In genomic region chr10:86671985-86672710, GRCh38 we compare ENCODE assay signal across 12 cellular contexts. TPM values are rescaled to one million over a fixed set of nuclear protein-coding genes. Genes with fewer than 3 reads are reported as not detected.
A peak's percentile ranks its signal among the peaks of the same experiment; 100 is the strongest.
DNase-seq lines count a peak whose midpoint lies in the region; ATAC-seq lines count a peak whose summit lies in the region.
"Had no signal": no experiment of that assay in that cellular context is flagged by ENCODE, and none has a peak within 500 bp of the region (broad histone marks: within the 10 kb centered on the region; RNA-seq: fewer than 3 reads in every experiment).

No MANE protein-coding gene starts in this region.

- H3K27ac Mint-ChIP-seq in activated CD4-positive, alpha-beta T cell treated with anti-CD3 and anti-CD28 coated beads for 36 hours, result no peak overlapping the region
- H3K27ac Mint-ChIP-seq: activated naive CD4-positive, alpha-beta T cell treated with anti-CD3 and anti-CD28 coated beads, Interleukin-2, amount 50 U/mL, for 72 hours had no signal

- H3K27me3 Mint-ChIP-seq in activated CD4-positive, alpha-beta T cell treated with anti-CD3 and anti-CD28 coated beads for 36 hours, result no peaks in the 10 kb centered on the region

- H3K4me3 Mint-ChIP-seq in activated CD4-positive, alpha-beta T cell treated with anti-CD3 and anti-CD28 coated beads for 36 hours, result no peak overlapping the region

- ATAC-seq in Right ventricle myocardium inferior (peak; percentile 57), left cardiac atrium (peak; percentile 15 to 27), esophagus mucosa (no peak)
- ATAC-seq in activated CD4-positive, alpha-beta T cell treated with anti-CD3 and anti-CD28 coated beads for 36 hours, result no peak
- ATAC-seq: activated naive CD4-positive, alpha-beta T cell treated with anti-CD3 and anti-CD28 coated beads, Interleukin-2, amount 50 U/mL, for 72 hours had no signal

- H3K4me1 Mint-ChIP-seq in activated CD4-positive, alpha-beta T cell treated with anti-CD3 and anti-CD28 coated beads for 36 hours, result no peaks in the 10 kb centered on the region

- intact Hi-C loops in Right ventricle myocardium inferior (cut with DNase I), result no loop called here
- intact Hi-C loops in cardiac septum (cut with DNase I), result no loop called here
- intact Hi-C loops in left cardiac atrium (cut with DNase I), result no loop called here
- intact Hi-C loops in posterior vena cava (cut with DNase I), result no loop called here
- intact Hi-C loops in activated CD4-positive, alpha-beta T cell treated with anti-CD3 and anti-CD28 coated beads for 36 hours (cut with DNase I, micrococcal nuclease), result no loop called here

- POLR2A ChIA-PET in activated CD4-positive, alpha-beta T cell treated with anti-CD3 and anti-CD28 coated beads for 36 hours (lab: Charles Lee), result no interaction called here

- H3K36me3 Mint-ChIP-seq in activated CD4-positive, alpha-beta T cell treated with anti-CD3 and anti-CD28 coated beads for 36 hours (ENCODE audit: low read depth), result no peaks in the 10 kb centered on the region
- H3K36me3 Mint-ChIP-seq: activated naive CD4-positive, alpha-beta T cell treated with anti-CD3 and anti-CD28 coated beads, Interleukin-2, amount 50 U/mL, for 72 hours had no signal

- H3K9me3 Mint-ChIP-seq in activated CD4-positive, alpha-beta T cell treated with anti-CD3 and anti-CD28 coated beads for 36 hours (ENCODE audit: low read depth), result no peaks in the 10 kb centered on the region
- H3K9me3 Mint-ChIP-seq: activated naive CD4-positive, alpha-beta T cell treated with anti-CD3 and anti-CD28 coated beads, Interleukin-2, amount 50 U/mL, for 72 hours had no signal

- DNase-seq in Right ventricle myocardium inferior (ENCODE audit: missing footprints), result peak; percentile 85
- no peak for DNase-seq in cardiac septum (ENCODE audit: low spot score)
- DNase-seq in left cardiac atrium, result peak; percentile 71
- DNase-seq in posterior vena cava (ENCODE audit: low spot score), result peak; percentile 89
- no peak for DNase-seq in SKM-1 treated with dmso at 0.1 percent for 144 hours (lab: John Stamatoyannopoulos, UW; ENCODE audit: unreplicated experiment)
- DNase-seq in activated CD4-positive, alpha-beta T cell treated with anti-CD3 and anti-CD28 coated beads for 36 hours, result no peak
- no peak for DNase-seq in putamen (ENCODE audit: low spot score)
- DNase-seq: NCI-H774; stimulated activated CD4-positive, alpha-beta T cell treated with anti-CD3 and anti-CD28 coated beads, Interleukin-4, amount 100 ng/mL, for 24 hours had no signal

- CTCF ChIA-PET in activated CD4-positive, alpha-beta T cell treated with anti-CD3 and anti-CD28 coated beads for 36 hours (lab: Charles Lee), result interaction anchor here (0.6 to 0.9 kb wide), 2 partner anchors 24 to 234 kb away, joined by 3 to 4 read pairs; no protein-coding TSS in a partner anchor

RNA-seq across cellular contexts. Expression of gene LDB3, which starts 3.8 kb away (rescaled TPM):
- total RNA-seq in Right ventricle myocardium inferior, result 1,478 TPM
- total RNA-seq in cardiac septum, result 1,178 TPM
- total RNA-seq in left cardiac atrium, result 100 to 1,000 TPM; 585 to 779 TPM
- total RNA-seq in posterior vena cava, result 10 to 100 TPM; 27.9 to 29.3 TPM
- under 1 TPM; 0.05 to 0.09 TPM for total RNA-seq in activated CD4-positive, alpha-beta T cell treated with anti-CD3 and anti-CD28 coated beads for 36 hours
- total RNA-seq in esophagus mucosa, result 0.56 TPM

RNA-seq across cellular contexts. Expression of gene OPN4, which starts 17.8 kb away (rescaled TPM):
- total RNA-seq in Right ventricle myocardium inferior, result 0.41 TPM
- not detected for total RNA-seq in cardiac septum
- total RNA-seq in left cardiac atrium, result under 1 TPM; 0.12 to 0.18 TPM
- not detected for total RNA-seq in posterior vena cava
- not detected for total RNA-seq in activated CD4-positive, alpha-beta T cell treated with anti-CD3 and anti-CD28 coated beads for 36 hours
- not detected for total RNA-seq in esophagus mucosa
- total RNA-seq: A673; activated naive CD4-positive, alpha-beta T cell treated with anti-CD3 and anti-CD28 coated beads, Interleukin-2, amount 50 U/mL, for 72 hours had no signal

Comparison
In these comparisons a context has a peak if more than half of its experiments do, and no peak if none do; other contexts are left out.
1. DNase-seq: peak in Right ventricle myocardium inferior (single experiment), left cardiac atrium (single experiment) and posterior vena cava (single experiment); none in cardiac septum (single experiment), SKM-1 treated with dmso at 0.1 percent for 144 hours (single experiment), activated CD4-positive, alpha-beta T cell treated with anti-CD3 and anti-CD28 coated beads for 36 hours (single experiment) and putamen (single experiment).
2. ATAC-seq: peak in Right ventricle myocardium inferior (single experiment) and left cardiac atrium (2 of 2); none in activated CD4-positive, alpha-beta T cell treated with anti-CD3 and anti-CD28 coated beads for 36 hours (single experiment) and esophagus mucosa (single experiment).
3. RNA of gene LDB3, which starts 3.8 kb away (total RNA-seq): 1,478 TPM in Right ventricle myocardium inferior (single experiment), 1,178 TPM in cardiac septum (single experiment) and 585 to 779 TPM in left cardiac atrium; 27.9 to 29.3 TPM in posterior vena cava, 0.56 TPM in esophagus mucosa (single experiment) and 0.05 to 0.09 TPM in activated CD4-positive, alpha-beta T cell treated with anti-CD3 and anti-CD28 coated beads for 36 hours; every median in the first group is over 10 times any median in the second.